ENCODE assay signal across 8 cellular contexts in genomic region chr15:101501703-101502373, GRCh38. TPM values are rescaled to one million over a fixed set of nuclear protein-coding genes. Genes with fewer than 3 reads are reported as not detected.
DNase-seq lines count a peak whose midpoint lies in the region; ATAC-seq, FAIRE-seq and TF ChIP-seq lines count a peak whose summit lies in the region.

No MANE protein-coding gene starts in this region.

- TF ChIP-seq CTCF in AG09309 (IDR thresholded peaks at IDR 0.05; ENCODE audit: control insufficient read depth, insufficient read depth, low read depth, low read length, missing control alignments) (peak; percentile 57), fibroblast of lung (conservative IDR thresholded peaks at IDR 0.05 in 1 of 2, IDR thresholded peaks at IDR 0.05 in 1 of 2; ENCODE audit: low read depth in 1 of 2, low read length in 2 of 2) (peak; percentile 37 to 50), kidney (IDR thresholded peaks at IDR 0.05; ENCODE audit: borderline replicate concordance, extremely low read depth, insufficient read depth) (no peak)

- POLR2A ChIA-PET in activated CD4-positive, alpha-beta memory T cell treated with anti-CD3 and anti-CD28 coated beads, Interleukin-2, amount 10 ng/mL, durations not matched to agents 7 days and 5 days (lab: Charles Lee) = interaction anchor here (0.7 to 1.6 kb wide), 2 partner anchors 19 to 207 kb away, joined by 3 to 4 read pairs; partner anchors contain the start of gene SNRPA1

- H3K9ac ChIP-seq in Karpas-422 (ENCODE audit: low read length) = peak overlapping the region; percentile 28
- no peak overlapping the region for H3K9ac ChIP-seq in fibroblast of lung (ENCODE audit: insufficient read depth, low read length)
- H3K9ac ChIP-seq in trophoblast cell (ENCODE audit: low read length) = no peak overlapping the region
- H3K9ac ChIP-seq in kidney (ENCODE audit: low read length in 2 of 2) = no peak overlapping the region

- no peaks in the 10 kb centered on the region for H3K79me1 ChIP-seq in trophoblast cell (ENCODE audit: low read length)

- no peaks in the 10 kb centered on the region for H3K36me3 ChIP-seq in Karpas-422 (ENCODE audit: insufficient read depth, low read length)
- H3K36me3 ChIP-seq in fibroblast of lung (ENCODE audit: control insufficient read depth, insufficient read depth, low read length) = no peaks in the 10 kb centered on the region
- H3K36me3 ChIP-seq in trophoblast cell (ENCODE audit: control insufficient read depth in 1 of 2, insufficient read depth in 2 of 2, low read length in 2 of 2) = no peaks in the 10 kb centered on the region
- no peaks in the 10 kb centered on the region for H3K36me3 ChIP-seq in kidney (ENCODE audit: control insufficient read depth in 1 of 2, insufficient read depth in 2 of 2, low read length in 2 of 2)

- H3K4me3 ChIP-seq in AG09309 (ENCODE audit: control insufficient read depth, low read depth, low read length) (no peak overlapping the region), Karpas-422 (ENCODE audit: low read length) (peak overlapping the region; percentile 45; the same call in 1 of the 2 replicates), fibroblast of lung (replicated peaks in 1 of 4; ENCODE audit: control extremely low read depth in 1 of 4, insufficient read depth in 1 of 4, low read depth in 3 of 4, low read length in 4 of 4) (no peak overlapping the region), trophoblast cell (ENCODE audit: low read depth, low read length) (no peak overlapping the region), kidney (ENCODE audit: low read length in 2 of 2) (no peak overlapping the region)

- H3K27me3 ChIP-seq in Karpas-422 (ENCODE audit: low read length) (no peaks in the 10 kb centered on the region), fibroblast of lung (ENCODE audit: control insufficient read depth, insufficient read depth, low read length) (peaks cover 1% of the 10 kb centered on the region), trophoblast cell (ENCODE audit: insufficient read depth, low read length) (no peaks in the 10 kb centered on the region)

- no peak overlapping the region for H2BK12ac ChIP-seq in trophoblast cell (ENCODE audit: low read length)

- ATAC-seq in GM19395 (IDR thresholded peaks at IDR 0.05; ENCODE audit: unreplicated experiment) = peak; percentile 73

- H3K9me3 ChIP-seq in Karpas-422 (ENCODE audit: low read length) (no peaks in the 10 kb centered on the region), fibroblast of lung (ENCODE audit: control insufficient read depth, insufficient read depth, low read depth, low read length) (no peaks in the 10 kb centered on the region), trophoblast cell (ENCODE audit: insufficient read depth, low read depth, low read length) (peaks cover 2% of the 10 kb centered on the region), kidney (ENCODE audit: control insufficient read depth in 1 of 2, low read length in 2 of 2) (no peaks in the 10 kb centered on the region)

- intact Hi-C loops in kidney (cut with DNase I) = no loop called here

- H3K23ac ChIP-seq in trophoblast cell (ENCODE audit: low read length) = no peak overlapping the region

- H2AFZ ChIP-seq in Karpas-422 (ENCODE audit: low read length) (peak overlapping the region; percentile 44), fibroblast of lung (ENCODE audit: low read length) (no peak overlapping the region), trophoblast cell (ENCODE audit: insufficient read depth, low read length, poor library complexity) (no peak overlapping the region)

- no peak overlapping the region for H2BK120ac ChIP-seq in trophoblast cell (ENCODE audit: insufficient read depth, low read length, poor library complexity)

- H3K36me3 Mint-ChIP-seq in activated CD4-positive, alpha-beta memory T cell treated with anti-CD3 and anti-CD28 coated beads, Interleukin-2, amount 10 ng/mL, durations not matched to agents 7 days and 5 days (ENCODE audit: low read depth) = no peaks in the 10 kb centered on the region

- H3K18ac ChIP-seq in trophoblast cell (ENCODE audit: low read length) = no peak overlapping the region

- peak overlapping the region; percentile 40 for H3K4me3 Mint-ChIP-seq in activated CD4-positive, alpha-beta memory T cell treated with anti-CD3 and anti-CD28 coated beads, Interleukin-2, amount 10 ng/mL, durations not matched to agents 7 days and 5 days

- no peak overlapping the region for H2BK5ac ChIP-seq in trophoblast cell (ENCODE audit: low read depth, low read length, poor library complexity)

- no peak overlapping the region for H3K27ac ChIP-seq in Karpas-422 (ENCODE audit: low read length)
- H3K27ac ChIP-seq in fibroblast of lung (ENCODE audit: insufficient read depth, low read length) = no peak overlapping the region
- no peak overlapping the region for H3K27ac ChIP-seq in trophoblast cell (ENCODE audit: low read depth, low read length)
- no peak overlapping the region for H3K27ac ChIP-seq in kidney (ENCODE audit: low read depth in 2 of 2, low read length in 2 of 2)

- DNase-seq in AG09309 (ENCODE audit: low read depth) (no peak), Karpas-422 (peak; percentile 78), fibroblast of lung (ENCODE audit: low read depth in 2 of 2) (no peak), trophoblast cell (peak in 1 of 2 donors; percentile 29), kidney (no peak), NCI-H2029 treated with DMSO at 0.1 percent for 48 hours (lab: John Stamatoyannopoulos, UW) (no peak)
- peak; percentile 55 for DNase-seq in activated CD4-positive, alpha-beta memory T cell treated with anti-CD3 and anti-CD28 coated beads, Interleukin-2, amount 10 ng/mL, durations not matched to agents 7 days and 5 days

- no peaks in the 10 kb centered on the region for H3K9me3 Mint-ChIP-seq in activated CD4-positive, alpha-beta memory T cell treated with anti-CD3 and anti-CD28 coated beads, Interleukin-2, amount 10 ng/mL, durations not matched to agents 7 days and 5 days

- peak overlapping the region; percentile 20 for H4K91ac ChIP-seq in trophoblast cell (ENCODE audit: low read depth, low read length)

- WGBS in trophoblast cell (ENCODE audit: extremely low coverage, insufficient coverage, insufficient read length) = no CpG with 5 or more reads among the region's 23 CpGs

- no peak overlapping the region for H3K27ac Mint-ChIP-seq in activated CD4-positive, alpha-beta memory T cell treated with anti-CD3 and anti-CD28 coated beads, Interleukin-2, amount 10 ng/mL, durations not matched to agents 7 days and 5 days

- no peak overlapping the region for H3K4ac ChIP-seq in trophoblast cell (ENCODE audit: low read depth, low read length)

- H4K20me1 ChIP-seq in Karpas-422 (ENCODE audit: insufficient read depth, low read depth, low read length) = no peaks in the 10 kb centered on the region
- no peaks in the 10 kb centered on the region for H4K20me1 ChIP-seq in fibroblast of lung (ENCODE audit: control insufficient read depth, extremely low read depth, insufficient read depth, low read length)

- H3K4me1 ChIP-seq in Karpas-422 (ENCODE audit: low read length) (peaks cover 4% of the 10 kb centered on the region; the same call in 1 of the 2 replicates), fibroblast of lung (ENCODE audit: control insufficient read depth, extremely low read depth, insufficient read depth, low read length) (no peaks in the 10 kb centered on the region), trophoblast cell (ENCODE audit: control insufficient read depth in 1 of 2, insufficient read depth in 2 of 2, low read length in 2 of 2) (peaks cover 44% of the 10 kb centered on the region in 2 experiments), kidney (ENCODE audit: control insufficient read depth in 1 of 2, insufficient read depth in 1 of 2, low read depth in 1 of 2, low read length in 2 of 2) (no peaks in the 10 kb centered on the region)

- no peak overlapping the region for H2AK5ac ChIP-seq in trophoblast cell (ENCODE audit: low read length)

- no peak overlapping the region for H4K12ac ChIP-seq in trophoblast cell (ENCODE audit: low read depth, low read length)

- no peak for FAIRE-seq in kidney (lab: Jason Lieb, UNC)

- H3K4me2 ChIP-seq in Karpas-422 (ENCODE audit: low read depth, low read length, poor library complexity, severe bottlenecking) (peak overlapping the region; percentile 53), fibroblast of lung (ENCODE audit: extremely low read depth, insufficient read depth, low read length) (no peak overlapping the region), trophoblast cell (ENCODE audit: low read length) (no peak overlapping the region)

- CTCF ChIA-PET in activated CD4-positive, alpha-beta memory T cell treated with anti-CD3 and anti-CD28 coated beads, Interleukin-2, amount 10 ng/mL, durations not matched to agents 7 days and 5 days (lab: Charles Lee) = interaction anchor here (0.7 to 3.2 kb wide), 21 partner anchors 8 to 485 kb away, joined by 3 to 22 read pairs (median 4); no protein-coding TSS in a partner anchor

- H3K27me3 Mint-ChIP-seq in activated CD4-positive, alpha-beta memory T cell treated with anti-CD3 and anti-CD28 coated beads, Interleukin-2, amount 10 ng/mL, durations not matched to agents 7 days and 5 days = peaks cover 16% of the 10 kb centered on the region

- H4K8ac ChIP-seq in trophoblast cell (ENCODE audit: low read depth, low read length) = no peak overlapping the region

- peaks cover 44% of the 10 kb centered on the region for H3K4me1 Mint-ChIP-seq in activated CD4-positive, alpha-beta memory T cell treated with anti-CD3 and anti-CD28 coated beads, Interleukin-2, amount 10 ng/mL, durations not matched to agents 7 days and 5 days

- H3K9me2 ChIP-seq in Karpas-422 (replicated peaks; ENCODE audit: insufficient read depth, low read length) = no peaks in the 10 kb centered on the region

- H3K79me2 ChIP-seq in Karpas-422 (ENCODE audit: low read length) (no peaks in the 10 kb centered on the region), fibroblast of lung (ENCODE audit: control insufficient read depth, insufficient read depth, low read length) (no peaks in the 10 kb centered on the region), trophoblast cell (ENCODE audit: control insufficient read depth, insufficient read depth, low read length, poor library complexity) (no peaks in the 10 kb centered on the region)

- no peak overlapping the region for H3K14ac ChIP-seq in trophoblast cell (ENCODE audit: low read length)

RNA-seq across cellular contexts. Expression of gene PCSK6, which starts 12.3 kb away (rescaled TPM):
- total RNA-seq in Karpas-422 (2014; rRNA removed; shearing (Covaris generic); ENCODE audit: low replicate concordance) = 0.19 TPM in 1 of 2 replicates, not detected in the other
- under 1 TPM; 0.53 to 0.58 TPM for total RNA-seq in activated CD4-positive, alpha-beta memory T cell treated with anti-CD3 and anti-CD28 coated beads, Interleukin-2, amount 10 ng/mL, durations not matched to agents 7 days and 5 days
- total RNA-seq in fibroblast of lung (0.83 and 1.0 TPM in 2 replicates), kidney (7.3 TPM)
- polyA plus RNA-seq in fibroblast of lung (0.02 and 1.5 TPM in 2 replicates), kidney (ENCODE audit: insufficient read depth, low read depth, low replicate concordance) (3.8 TPM)
- 0.07 and 1.4 TPM in 2 replicates for polyA plus RNA-seq in fibroblast of lung (2012)
- 4.7 TPM in 1 of 2 replicates, not detected in the other for polyA minus RNA-seq in fibroblast of lung (ENCODE audit: low replicate concordance)
- polyA plus RNA-seq in trophoblast cell (2013) = 9.3 and 10.2 TPM in 2 replicates

Comparison
In these comparisons a context has a peak if more than half of its experiments do, and no peak if none do; other contexts are left out.
1. DNase-seq: peak in Karpas-422 (single experiment) and activated CD4-positive, alpha-beta memory T cell treated with anti-CD3 and anti-CD28 coated beads, Interleukin-2, amount 10 ng/mL, durations not matched to agents 7 days and 5 days (single experiment); none in AG09309 (single experiment), fibroblast of lung (0 of 2), kidney (single experiment) and NCI-H2029 treated with DMSO at 0.1 percent for 48 hours (single experiment).